1 cellular context compared by ENCODE assay signal in the genomic region with DNA sequence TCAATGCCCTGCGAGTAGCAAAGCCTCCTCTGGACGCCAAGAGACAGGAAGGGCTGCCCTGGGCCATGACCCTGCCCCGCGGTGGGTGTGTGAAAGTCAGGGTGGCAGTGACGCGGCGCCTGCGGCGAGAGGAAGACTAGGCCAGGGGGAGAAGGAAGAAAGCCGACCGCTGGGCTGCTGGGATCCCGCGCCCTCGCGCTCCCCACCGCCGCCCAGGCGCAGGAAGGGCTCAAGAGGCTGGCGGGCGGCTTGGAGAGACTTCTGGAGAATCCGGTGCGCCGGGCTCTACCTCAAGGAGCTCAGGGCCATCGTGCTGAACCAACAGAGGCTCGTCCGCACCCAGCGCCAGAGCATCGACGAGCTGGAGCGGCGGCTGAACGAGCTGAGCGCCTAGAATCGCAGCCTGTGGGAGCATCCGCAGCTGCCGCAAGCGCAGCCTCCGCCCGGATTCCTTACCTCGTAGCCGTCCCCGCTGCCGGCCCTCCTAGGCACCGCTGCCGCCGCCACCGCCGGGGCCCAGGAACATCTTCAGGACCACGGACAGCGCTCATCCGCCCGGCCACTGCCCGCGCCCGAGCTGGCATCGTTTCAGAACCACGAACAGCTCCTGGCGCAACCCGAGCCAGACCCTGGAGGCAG.
A peak's percentile ranks its signal among the peaks of the same experiment; 100 is the strongest.
TF ChIP-seq lines count a peak whose summit lies in the region.

No MANE protein-coding gene starts in this region.

TF ChIP-seq in HepG2, 621 proteins besides CTCF, POLR2A, EP300 and RAD21 (continued from another document and continues in another):
- peak; percentile 97 for TF ChIP-seq XBP1 (CRISPR knock-in tag; IDR thresholded peaks at IDR 0.05)
- peak; percentile 98 for TF ChIP-seq TEAD2 (CRISPR knock-in tag; IDR thresholded peaks at IDR 0.05)
- TF ChIP-seq, protein P1, sequence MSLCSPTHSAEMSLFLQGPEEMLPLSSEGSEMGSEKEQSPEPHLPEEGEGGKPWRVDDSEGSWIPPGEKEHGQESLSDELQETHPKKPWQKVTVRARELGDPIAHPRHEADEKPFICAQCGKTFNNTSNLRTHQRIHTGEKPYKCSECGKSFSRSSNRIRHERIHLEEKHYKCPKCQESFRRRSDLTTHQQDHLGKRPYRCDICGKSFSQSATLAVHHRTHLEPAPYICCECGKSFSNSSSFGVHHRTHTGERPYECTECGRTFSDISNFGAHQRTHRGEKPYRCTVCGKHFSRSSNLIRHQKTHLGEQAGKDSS (CRISPR knock-in tag; IDR thresholded peaks at IDR 0.05; ENCODE audit: borderline replicate concordance, low read depth) = peak; percentile 97
- peak; percentile 88; the same call in 1 of the 2 replicates for TF ChIP-seq ZNF136 (CRISPR knock-in tag; IDR thresholded peaks at IDR 0.05; ENCODE audit: low read depth)
- TF ChIP-seq ATF7 (IDR thresholded peaks at IDR 0.05) = no peak
- no peak for TF ChIP-seq ATF7 (CRISPR knock-in tag; IDR thresholded peaks at IDR 0.05)
- TF ChIP-seq FOXM1 (CRISPR knock-in tag; IDR thresholded peaks at IDR 0.05) = peak; percentile 94
- TF ChIP-seq ZNF747 (CRISPR knock-in tag; IDR thresholded peaks at IDR 0.05; ENCODE audit: borderline replicate concordance) = peak; percentile 91; the same call in 1 of the 2 replicates
- peak; percentile 94 for TF ChIP-seq ZNF564 (CRISPR knock-in tag; IDR thresholded peaks at IDR 0.05)
- TF ChIP-seq HHEX (CRISPR knock-in tag; IDR thresholded peaks at IDR 0.05) = peak; percentile 60
- peak; percentile 33; the same call in 1 of the 2 replicates for TF ChIP-seq MAFG (CRISPR knock-in tag; IDR thresholded peaks at IDR 0.05)
- no peak for TF ChIP-seq SRSF1 (optimal IDR thresholded peaks at IDR 0.05; ENCODE audit: low read depth, low read length)
- peak; percentile 47 for TF ChIP-seq CEBPG (CRISPR knock-in tag; IDR thresholded peaks at IDR 0.05)
- TF ChIP-seq MYC (CRISPR knock-in tag; IDR thresholded peaks at IDR 0.05; ENCODE audit: borderline replicate concordance) = peak; percentile 66; the same call in 1 of the 2 replicates
- 0 out of 2 replicates have a peak, but pooled peaks have one; percentile 58 for TF ChIP-seq ZBTB34 (CRISPR knock-in tag; IDR thresholded peaks at IDR 0.05)
- TF ChIP-seq NFIB (CRISPR knock-in tag; IDR thresholded peaks at IDR 0.05; ENCODE audit: borderline replicate concordance) = no peak
- peak; percentile 71; the same call in 1 of the 2 replicates for TF ChIP-seq ZC3H4 (CRISPR knock-in tag; IDR thresholded peaks at IDR 0.05; ENCODE audit: borderline replicate concordance)
- peak; percentile 84 for TF ChIP-seq ZKSCAN5 (CRISPR knock-in tag; IDR thresholded peaks at IDR 0.05)
- TF ChIP-seq DPF2 (CRISPR knock-in tag; IDR thresholded peaks at IDR 0.05; ENCODE audit: borderline replicate concordance, low read depth) = no peak
- TF ChIP-seq ZSCAN20 (CRISPR knock-in tag; IDR thresholded peaks at IDR 0.05; ENCODE audit: borderline replicate concordance) = peak; percentile 99
- peak; percentile 63; the same call in 1 of the 2 replicates for TF ChIP-seq ZBTB3 (CRISPR knock-in tag; IDR thresholded peaks at IDR 0.05; ENCODE audit: borderline replicate concordance, low read depth)
- no peak for TF ChIP-seq FOXP1 (IDR thresholded peaks at IDR 0.05)
- TF ChIP-seq FOXP1 (CRISPR knock-in tag; IDR thresholded peaks at IDR 0.05) = peak; percentile 43; the same call in 1 of the 2 replicates
- TF ChIP-seq, protein P2, sequence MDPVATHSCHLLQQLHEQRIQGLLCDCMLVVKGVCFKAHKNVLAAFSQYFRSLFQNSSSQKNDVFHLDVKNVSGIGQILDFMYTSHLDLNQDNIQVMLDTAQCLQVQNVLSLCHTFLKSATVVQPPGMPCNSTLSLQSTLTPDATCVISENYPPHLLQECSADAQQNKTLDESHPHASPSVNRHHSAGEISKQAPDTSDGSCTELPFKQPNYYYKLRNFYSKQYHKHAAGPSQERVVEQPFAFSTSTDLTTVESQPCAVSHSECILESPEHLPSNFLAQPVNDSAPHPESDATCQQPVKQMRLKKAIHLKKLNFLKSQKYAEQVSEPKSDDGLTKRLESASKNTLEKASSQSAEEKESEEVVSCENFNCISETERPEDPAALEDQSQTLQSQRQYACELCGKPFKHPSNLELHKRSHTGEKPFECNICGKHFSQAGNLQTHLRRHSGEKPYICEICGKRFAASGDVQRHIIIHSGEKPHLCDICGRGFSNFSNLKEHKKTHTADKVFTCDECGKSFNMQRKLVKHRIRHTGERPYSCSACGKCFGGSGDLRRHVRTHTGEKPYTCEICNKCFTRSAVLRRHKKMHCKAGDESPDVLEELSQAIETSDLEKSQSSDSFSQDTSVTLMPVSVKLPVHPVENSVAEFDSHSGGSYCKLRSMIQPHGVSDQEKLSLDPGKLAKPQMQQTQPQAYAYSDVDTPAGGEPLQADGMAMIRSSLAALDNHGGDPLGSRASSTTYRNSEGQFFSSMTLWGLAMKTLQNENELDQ (CRISPR knock-in tag; IDR thresholded peaks at IDR 0.05; ENCODE audit: borderline replicate concordance) = peak; percentile 99
- no peak for TF ChIP-seq ADNP (CRISPR knock-in tag; IDR thresholded peaks at IDR 0.05)
- TF ChIP-seq ZBTB42 (CRISPR knock-in tag; IDR thresholded peaks at IDR 0.05) = peak; percentile 94
- peak; percentile 100 for TF ChIP-seq NFKB2 (CRISPR knock-in tag; IDR thresholded peaks at IDR 0.05; ENCODE audit: borderline replicate concordance)
- TF ChIP-seq HCFC1 (IDR thresholded peaks at IDR 0.05; ENCODE audit: low read depth, low read length) = no peak
- TF ChIP-seq, protein P3, sequence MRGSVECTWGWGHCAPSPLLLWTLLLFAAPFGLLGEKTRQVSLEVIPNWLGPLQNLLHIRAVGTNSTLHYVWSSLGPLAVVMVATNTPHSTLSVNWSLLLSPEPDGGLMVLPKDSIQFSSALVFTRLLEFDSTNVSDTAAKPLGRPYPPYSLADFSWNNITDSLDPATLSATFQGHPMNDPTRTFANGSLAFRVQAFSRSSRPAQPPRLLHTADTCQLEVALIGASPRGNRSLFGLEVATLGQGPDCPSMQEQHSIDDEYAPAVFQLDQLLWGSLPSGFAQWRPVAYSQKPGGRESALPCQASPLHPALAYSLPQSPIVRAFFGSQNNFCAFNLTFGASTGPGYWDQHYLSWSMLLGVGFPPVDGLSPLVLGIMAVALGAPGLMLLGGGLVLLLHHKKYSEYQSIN (CRISPR knock-in tag; IDR thresholded peaks at IDR 0.05; ENCODE audit: borderline replicate concordance) = peak; percentile 95
- TF ChIP-seq MTF1 (CRISPR knock-in tag; IDR thresholded peaks at IDR 0.05) = peak; percentile 97
- no peak for TF ChIP-seq SKI (IDR thresholded peaks at IDR 0.05; ENCODE audit: partially characterized antibody)
- peak; percentile 85 for TF ChIP-seq ISL2 (CRISPR knock-in tag; IDR thresholded peaks at IDR 0.05)
- no peak for TF ChIP-seq FIP1L1 (IDR thresholded peaks at IDR 0.05; ENCODE audit: borderline replicate concordance, insufficient read depth, low read depth, low read length)
- TF ChIP-seq RXRA (CRISPR knock-in tag; IDR thresholded peaks at IDR 0.05) = peak; percentile 71; the same call in 1 of the 2 replicates
- peak; percentile 24; the same call in 1 of the 2 replicates for TF ChIP-seq JUND (CRISPR knock-in tag; IDR thresholded peaks at IDR 0.05)
- TF ChIP-seq ZNF672 (CRISPR knock-in tag; IDR thresholded peaks at IDR 0.05) = no peak
- no peak for TF ChIP-seq ZNF292 (CRISPR knock-in tag; IDR thresholded peaks at IDR 0.05; ENCODE audit: borderline replicate concordance, low read depth)
- peak; percentile 81 for TF ChIP-seq ONECUT2 (CRISPR knock-in tag; IDR thresholded peaks at IDR 0.05)
- TF ChIP-seq, protein P4, sequence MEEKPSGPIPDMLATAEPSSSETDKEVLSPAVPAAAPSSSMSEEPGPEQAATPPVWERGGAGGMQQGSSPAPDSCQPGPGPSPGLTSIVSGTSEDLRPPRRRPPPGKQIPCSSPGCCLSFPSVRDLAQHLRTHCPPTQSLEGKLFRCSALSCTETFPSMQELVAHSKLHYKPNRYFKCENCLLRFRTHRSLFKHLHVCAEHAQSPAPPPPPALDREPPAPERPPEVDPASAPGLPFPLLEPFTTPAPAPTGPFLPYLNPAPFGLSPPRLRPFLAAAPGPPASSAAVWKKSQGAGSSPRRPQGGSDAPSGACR (CRISPR knock-in tag; IDR thresholded peaks at IDR 0.05) = peak; percentile 96
- TF ChIP-seq, protein P5, sequence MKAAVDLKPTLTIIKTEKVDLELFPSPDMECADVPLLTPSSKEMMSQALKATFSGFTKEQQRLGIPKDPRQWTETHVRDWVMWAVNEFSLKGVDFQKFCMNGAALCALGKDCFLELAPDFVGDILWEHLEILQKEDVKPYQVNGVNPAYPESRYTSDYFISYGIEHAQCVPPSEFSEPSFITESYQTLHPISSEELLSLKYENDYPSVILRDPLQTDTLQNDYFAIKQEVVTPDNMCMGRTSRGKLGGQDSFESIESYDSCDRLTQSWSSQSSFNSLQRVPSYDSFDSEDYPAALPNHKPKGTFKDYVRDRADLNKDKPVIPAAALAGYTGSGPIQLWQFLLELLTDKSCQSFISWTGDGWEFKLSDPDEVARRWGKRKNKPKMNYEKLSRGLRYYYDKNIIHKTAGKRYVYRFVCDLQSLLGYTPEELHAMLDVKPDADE (CRISPR knock-in tag; IDR thresholded peaks at IDR 0.05) = peak; percentile 99
- no peak for TF ChIP-seq U2AF2 (IDR thresholded peaks at IDR 0.05; ENCODE audit: low read depth, low read length)
- TF ChIP-seq ATF3 (CRISPR knock-in tag; IDR thresholded peaks at IDR 0.05) = peak; percentile 94
- no peak for TF ChIP-seq MBNL3 (CRISPR knock-in tag; conservative IDR thresholded peaks at IDR 0.05)
- TF ChIP-seq ZNF772 (CRISPR knock-in tag; IDR thresholded peaks at IDR 0.05) = peak; percentile 99; the same call in 1 of the 2 replicates
- TF ChIP-seq ZNF607 (CRISPR knock-in tag; IDR thresholded peaks at IDR 0.05; ENCODE audit: borderline replicate concordance) = peak; percentile 99
- no peak for TF ChIP-seq LCORL (IDR thresholded peaks at IDR 0.05)
- peak; percentile 43; the same call in 1 of the 2 replicates for TF ChIP-seq LCORL (CRISPR knock-in tag; IDR thresholded peaks at IDR 0.05)
- TF ChIP-seq TP53 (CRISPR knock-in tag; conservative IDR thresholded peaks at IDR 0.05) = peak; percentile 96
- peak; percentile 79 for TF ChIP-seq HDAC1 (CRISPR knock-in tag; IDR thresholded peaks at IDR 0.05)
- no peak for TF ChIP-seq PTBP1 (IDR thresholded peaks at IDR 0.05; ENCODE audit: low read depth, low read length, poor library complexity, severe bottlenecking)
- TF ChIP-seq, protein P6, sequence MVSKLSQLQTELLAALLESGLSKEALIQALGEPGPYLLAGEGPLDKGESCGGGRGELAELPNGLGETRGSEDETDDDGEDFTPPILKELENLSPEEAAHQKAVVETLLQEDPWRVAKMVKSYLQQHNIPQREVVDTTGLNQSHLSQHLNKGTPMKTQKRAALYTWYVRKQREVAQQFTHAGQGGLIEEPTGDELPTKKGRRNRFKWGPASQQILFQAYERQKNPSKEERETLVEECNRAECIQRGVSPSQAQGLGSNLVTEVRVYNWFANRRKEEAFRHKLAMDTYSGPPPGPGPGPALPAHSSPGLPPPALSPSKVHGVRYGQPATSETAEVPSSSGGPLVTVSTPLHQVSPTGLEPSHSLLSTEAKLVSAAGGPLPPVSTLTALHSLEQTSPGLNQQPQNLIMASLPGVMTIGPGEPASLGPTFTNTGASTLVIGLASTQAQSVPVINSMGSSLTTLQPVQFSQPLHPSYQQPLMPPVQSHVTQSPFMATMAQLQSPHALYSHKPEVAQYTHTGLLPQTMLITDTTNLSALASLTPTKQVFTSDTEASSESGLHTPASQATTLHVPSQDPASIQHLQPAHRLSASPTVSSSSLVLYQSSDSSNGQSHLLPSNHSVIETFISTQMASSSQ (IDR thresholded peaks at IDR 0.05; ENCODE audit: low read depth) = no peak
- TF ChIP-seq, protein P6 (CRISPR knock-in tag; IDR thresholded peaks at IDR 0.05; ENCODE audit: borderline replicate concordance) = peak; percentile 65
- TF ChIP-seq, protein P7, sequence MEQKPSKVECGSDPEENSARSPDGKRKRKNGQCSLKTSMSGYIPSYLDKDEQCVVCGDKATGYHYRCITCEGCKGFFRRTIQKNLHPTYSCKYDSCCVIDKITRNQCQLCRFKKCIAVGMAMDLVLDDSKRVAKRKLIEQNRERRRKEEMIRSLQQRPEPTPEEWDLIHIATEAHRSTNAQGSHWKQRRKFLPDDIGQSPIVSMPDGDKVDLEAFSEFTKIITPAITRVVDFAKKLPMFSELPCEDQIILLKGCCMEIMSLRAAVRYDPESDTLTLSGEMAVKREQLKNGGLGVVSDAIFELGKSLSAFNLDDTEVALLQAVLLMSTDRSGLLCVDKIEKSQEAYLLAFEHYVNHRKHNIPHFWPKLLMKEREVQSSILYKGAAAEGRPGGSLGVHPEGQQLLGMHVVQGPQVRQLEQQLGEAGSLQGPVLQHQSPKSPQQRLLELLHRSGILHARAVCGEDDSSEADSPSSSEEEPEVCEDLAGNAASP (CRISPR knock-in tag; IDR thresholded peaks at IDR 0.05; ENCODE audit: borderline replicate concordance) = peak; percentile 93
- TF ChIP-seq ZNF775 (CRISPR knock-in tag; IDR thresholded peaks at IDR 0.05; ENCODE audit: borderline replicate concordance) = peak; percentile 46; the same call in 1 of the 2 replicates
- TF ChIP-seq MTA3 (CRISPR knock-in tag; IDR thresholded peaks at IDR 0.05) = peak; percentile 73; the same call in 1 of the 2 replicates
- TF ChIP-seq FOXJ3 (CRISPR knock-in tag; IDR thresholded peaks at IDR 0.05; ENCODE audit: borderline replicate concordance) = no peak
